In the genomic region with DNA sequence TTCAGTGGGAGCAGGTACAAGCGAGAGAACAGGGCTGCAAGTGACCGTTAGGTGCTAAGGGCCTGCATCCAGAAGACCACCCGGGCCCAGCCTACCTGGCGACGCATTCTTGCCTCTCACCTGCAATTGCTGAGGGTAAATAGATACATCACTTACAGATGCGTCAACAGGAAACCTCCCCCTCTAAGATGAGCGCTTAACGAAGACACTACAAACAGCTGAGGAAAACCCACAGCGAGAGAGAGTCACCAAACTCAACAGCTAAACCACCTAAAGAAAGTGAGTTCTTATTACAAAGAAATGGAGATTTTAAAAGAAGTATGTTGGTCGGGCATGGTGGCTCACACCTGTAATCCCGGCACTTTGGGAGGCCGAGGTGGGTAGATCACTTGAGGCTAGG, we compare ENCODE assay signal across 1 cellular context.
TF ChIP-seq lines count a peak whose summit lies in the region.

No MANE protein-coding gene starts in this region.

TF ChIP-seq in H1, 55 proteins besides CTCF, POLR2A, EP300 and RAD21:
- TF ChIP-seq GTF2F1 (IDR thresholded peaks at IDR 0.05; ENCODE audit: borderline replicate concordance, low read depth, low read length) (no peak), NANOG (IDR thresholded peaks at IDR 0.05; ENCODE audit: insufficient read depth, low read depth, low read length, poor library complexity, severe bottlenecking) (no peak), SIX5 (IDR thresholded peaks at IDR 0.05; ENCODE audit: low read depth, low read length) (no peak), SIRT6 (IDR thresholded peaks at IDR 0.05; ENCODE audit: low read length) (no peak), KDM4A (IDR thresholded peaks at IDR 0.05; ENCODE audit: low read depth, low read length, severe bottlenecking) (no peak), MAX (IDR thresholded peaks at IDR 0.05) (no peak), ATF2 (IDR thresholded peaks at IDR 0.05; ENCODE audit: low read length) (no peak), TBP (IDR thresholded peaks at IDR 0.05; ENCODE audit: low read depth, low read length) (no peak), JUN (IDR thresholded peaks at IDR 0.05; ENCODE audit: low read depth, low read length) (no peak), EZH2 (IDR thresholded peaks at IDR 0.05; ENCODE audit: low read depth, low read length, severe bottlenecking) (no peak), HDAC6 (IDR thresholded peaks at IDR 0.05; ENCODE audit: low read depth, low read length) (no peak)
